In the genomic region with DNA sequence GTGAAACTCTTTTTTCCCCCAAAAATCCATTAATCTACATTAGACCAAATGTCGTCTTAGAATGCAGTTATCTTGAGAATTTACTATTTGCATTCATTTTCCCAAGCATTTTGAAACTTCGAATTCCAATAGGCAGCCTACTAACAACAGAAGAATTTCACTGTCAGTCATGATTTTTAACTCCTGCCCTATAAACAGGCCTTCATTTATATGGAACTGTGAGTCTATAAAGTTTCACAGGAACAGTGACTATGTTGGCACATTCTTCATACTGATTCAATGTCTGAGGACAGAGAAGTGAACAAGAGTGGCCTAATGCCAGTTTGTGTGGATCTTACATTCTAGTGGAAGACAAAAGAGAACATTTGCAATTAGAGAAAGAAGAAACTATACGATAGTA, we compare ENCODE assay signal across 31 cellular contexts.
"Had no signal": no experiment of that assay in that cellular context is flagged by ENCODE, and none has a peak within 500 bp of the region (broad histone marks: within the 10 kb centered on the region; RNA-seq: fewer than 3 reads in every experiment).

No MANE protein-coding gene starts in this region.

- FAIRE-seq: RCC 7860 had no signal

- H3K4me3 ChIP-seq: PC-9, SJCRH30, SK-N-MC had no signal

- H3K9me3 ChIP-seq: SJCRH30 had no signal

- H2AFZ ChIP-seq: PC-9 had no signal

- H3K27ac ChIP-seq: KMS-11, PC-9, RWPE1, SJCRH30, SK-N-MC had no signal

- H3K4me2 ChIP-seq: KMS-11, PC-9 had no signal

- DNase-seq: Karpas-422, MM.1S, MV-4-11, NCI-H1092, NCI-H1105, NCI-H1417 treated with DMSO at 0.1 percent for 48 hours, NCI-H1436 treated with DMSO at 0.1 percent for 48 hours, NCI-H1694 treated with DMSO at 0.1 percent for 48 hours, NCI-H187 treated with DMSO at 0.1 percent for 48 hours, NCI-H2029, NCI-H2081, NCI-H2171, NCI-H226, NCI-H446 treated with DMSO at 0.1 percent for 48 hours, NCI-H510A, NCI-H524, NCI-H526, NCI-H69, NCI-H748 treated with DMSO at 0.1 percent for 48 hours, NCI-H82, PC-9, SHP77, SIG-M5, SJCRH30 had no signal

- H3K9ac ChIP-seq: KMS-11 had no signal

- H3K27me3 ChIP-seq: SJCRH30 had no signal

- ATAC-seq: Panc1, Right ventricle myocardium inferior, SK-N-SH treated with all-trans-retinoic acid at 6 μM for 48 hours had no signal

- H3K36me3 ChIP-seq: SJCRH30 had no signal
